Comparison of ENCODE assay signal across 3 cellular contexts in genomic region chr1:25419338-25419737, GRCh38. TPM values are rescaled to one million over a fixed set of nuclear protein-coding genes. Genes with fewer than 3 reads are reported as not detected.
"Had no signal": no experiment of that assay in that cellular context is flagged by ENCODE, and none has a peak within 500 bp of the region (broad histone marks: within the 10 kb centered on the region; RNA-seq: fewer than 3 reads in every experiment).

No MANE protein-coding gene starts in this region.

RNA-seq across cellular contexts. Expression of gene RHCE, which starts 1.3 kb away (rescaled TPM):
- total RNA-seq: mesenteric fat pad, mononuclear cell had no signal
- polyA plus RNA-seq: immature natural killer cell had no signal
